32 cellular contexts compared by ENCODE assay signal in genomic region chr3:113272369-113272748, GRCh38.
"Had no signal": no experiment of that assay in that cellular context is flagged by ENCODE, and none has a peak within 500 bp of the region (broad histone marks: within the 10 kb centered on the region; RNA-seq: fewer than 3 reads in every experiment).

No MANE protein-coding gene starts in this region.

- H3K27me3 ChIP-seq: SJSA1 had no signal

- H3K9me3 Mint-ChIP-seq: activated B cell treated with CpG ODN at 0.5 μM for 24 hours; activated CD4-positive, alpha-beta memory T cell treated with anti-CD3 and anti-CD28 coated beads, Interleukin-2, amount 10 ng/mL, durations not matched to agents 7 days and 5 days; activated naive CD4-positive, alpha-beta T cell treated with anti-CD3 and anti-CD28 coated beads for 36 hours; activated naive CD8-positive, alpha-beta T cell treated with anti-CD3 and anti-CD28 coated beads, Interleukin-2, amount 50 U/mL, for 24 hours; activated T-cell treated with anti-CD3 and anti-CD28 coated beads, Interleukin-2, amount 50 U/mL, for 4 hours; activated T-helper 1 cell treated with anti-CD3 and anti-CD28 coated beads, Interleukin-12 subunit alpha, Interleukin-12 subunit beta, Interleukin-2, Interleukin-4 antibody, amounts not matched to agents 30 ng/mL and 10 ng/mL and 1 ng/mL, durations not matched to agents 14 hours and 24 hours and 36 hours; T-helper 1 cell treated with Interleukin-12 subunit alpha and Interleukin-12 subunit beta and Interleukin-4 antibody, amounts not matched to agents 30 μg/mL and 1 μg/mL, for 36 hours; T-helper 2 cell treated with Interferon-gamma antibody and Interleukin-4, amounts not matched to agents 5 μg/mL and 100 μg/mL, for 36 hours had no signal

- H3K36me3 ChIP-seq: SJSA1 had no signal

- H3K36me3 Mint-ChIP-seq: activated naive CD8-positive, alpha-beta T cell had no signal

- H3K4me3 Mint-ChIP-seq: activated B cell treated with CpG ODN at 0.5 μM for 24 hours; activated CD4-positive, alpha-beta memory T cell treated with anti-CD3 and anti-CD28 coated beads, Interleukin-2, amount 10 ng/mL, durations not matched to agents 7 days and 5 days; activated naive CD4-positive, alpha-beta T cell treated with anti-CD3 and anti-CD28 coated beads for 36 hours; activated naive CD8-positive, alpha-beta T cell; activated naive CD8-positive, alpha-beta T cell treated with anti-CD3 and anti-CD28 coated beads, Interleukin-2, amount 50 U/mL, for 24 hours; activated T-cell treated with anti-CD3 and anti-CD28 coated beads, Interleukin-2, amount 50 U/mL, for 4 hours; activated T-helper 1 cell treated with anti-CD3 and anti-CD28 coated beads, Interleukin-12 subunit alpha, Interleukin-12 subunit beta, Interleukin-2, Interleukin-4 antibody, amounts not matched to agents 30 ng/mL and 10 ng/mL and 1 ng/mL, durations not matched to agents 14 hours and 24 hours and 36 hours; T-helper 1 cell treated with Interleukin-12 subunit alpha and Interleukin-12 subunit beta and Interleukin-4 antibody, amounts not matched to agents 30 μg/mL and 1 μg/mL, for 36 hours; T-helper 2 cell treated with Interferon-gamma antibody and Interleukin-4, amounts not matched to agents 5 μg/mL and 100 μg/mL, for 36 hours had no signal

- DNase-seq: activated B cell treated with CpG ODN at 0.5 μM for 24 hours; activated CD4-positive, alpha-beta memory T cell treated with anti-CD3 and anti-CD28 coated beads, Interleukin-2, amount 10 ng/mL, durations not matched to agents 7 days and 5 days; activated CD4-positive, alpha-beta T cell treated with anti-CD3 and anti-CD28 coated beads for 4 hours; activated CD4-positive, alpha-beta T cell treated with anti-CD3 and anti-CD28 coated beads, Interleukin-2, amount 50 U/mL, for 1 hour; activated CD4-positive, CD25-positive, alpha-beta regulatory T cell treated with anti-CD3 and anti-CD28 coated beads, Interleukin-2, amount 50 U/mL, for 72 hours; activated gamma-delta T cell treated with Interleukin-2 at 50 U/mL for 16 hours; activated naive CD4-positive, alpha-beta T cell treated with anti-CD3 and anti-CD28 coated beads for 36 hours; activated naive CD8-positive, alpha-beta T cell treated with anti-CD3 and anti-CD28 coated beads, Interleukin-2, amount 50 U/mL, for 24 hours; activated T-cell treated with anti-CD3 and anti-CD28 coated beads for 4 hours; activated T-cell treated with anti-CD3 and anti-CD28 coated beads, Interleukin-2, amount 50 U/mL, for 4 hours; anterior cingulate cortex; caudate nucleus; cerebellar nuclear complex; NCI-H1105; NCI-H1417 treated with DMSO at 0.1 percent for 48 hours; NCI-H187 treated with DMSO at 0.1 percent for 48 hours; NCI-H2081; NCI-H2171 treated with DMSO at 0.1 percent for 48 hours; NCI-H2227 treated with DMSO at 0.1 percent for 48 hours; NCI-H446 treated with DMSO at 0.1 percent for 48 hours; NCI-H524; NCI-H82; SHP77 treated with DMSO at 0.1 percent for 48 hours; SK-N-SH had no signal

- ATAC-seq: activated naive CD8-positive, alpha-beta T cell treated with anti-CD3 and anti-CD28 coated beads, Interleukin-2, amount 50 U/mL, for 24 hours; activated T-cell treated with anti-CD3 and anti-CD28 coated beads, Interleukin-2, amount 50 U/mL, for 4 hours; Panc1 had no signal

- H3K27ac ChIP-seq: KMS-11, SJSA1 had no signal

- H3K27ac Mint-ChIP-seq: activated B cell treated with CpG ODN at 0.5 μM for 24 hours; activated CD4-positive, alpha-beta memory T cell treated with anti-CD3 and anti-CD28 coated beads, Interleukin-2, amount 10 ng/mL, durations not matched to agents 7 days and 5 days; activated naive CD4-positive, alpha-beta T cell treated with anti-CD3 and anti-CD28 coated beads for 36 hours; activated naive CD8-positive, alpha-beta T cell; activated naive CD8-positive, alpha-beta T cell treated with anti-CD3 and anti-CD28 coated beads, Interleukin-2, amount 50 U/mL, for 24 hours; activated T-helper 1 cell treated with anti-CD3 and anti-CD28 coated beads, Interleukin-12 subunit alpha, Interleukin-12 subunit beta, Interleukin-2, Interleukin-4 antibody, amounts not matched to agents 30 ng/mL and 10 ng/mL and 1 ng/mL, durations not matched to agents 14 hours and 24 hours and 36 hours; T-helper 1 cell treated with Interleukin-12 subunit alpha and Interleukin-12 subunit beta and Interleukin-4 antibody, amounts not matched to agents 30 μg/mL and 1 μg/mL, for 36 hours; T-helper 2 cell treated with Interferon-gamma antibody and Interleukin-4, amounts not matched to agents 5 μg/mL and 100 μg/mL, for 36 hours had no signal

- FAIRE-seq: TTC549 had no signal

- H3K27me3 Mint-ChIP-seq: activated B cell treated with CpG ODN at 0.5 μM for 24 hours; activated CD4-positive, alpha-beta memory T cell treated with anti-CD3 and anti-CD28 coated beads, Interleukin-2, amount 10 ng/mL, durations not matched to agents 7 days and 5 days; activated naive CD8-positive, alpha-beta T cell had no signal

- H3K4me3 ChIP-seq: SJSA1 had no signal

- H3K9me3 ChIP-seq: SJSA1, SK-N-SH had no signal
